ENCODE assay signal across 1 cellular context in the genomic region with DNA sequence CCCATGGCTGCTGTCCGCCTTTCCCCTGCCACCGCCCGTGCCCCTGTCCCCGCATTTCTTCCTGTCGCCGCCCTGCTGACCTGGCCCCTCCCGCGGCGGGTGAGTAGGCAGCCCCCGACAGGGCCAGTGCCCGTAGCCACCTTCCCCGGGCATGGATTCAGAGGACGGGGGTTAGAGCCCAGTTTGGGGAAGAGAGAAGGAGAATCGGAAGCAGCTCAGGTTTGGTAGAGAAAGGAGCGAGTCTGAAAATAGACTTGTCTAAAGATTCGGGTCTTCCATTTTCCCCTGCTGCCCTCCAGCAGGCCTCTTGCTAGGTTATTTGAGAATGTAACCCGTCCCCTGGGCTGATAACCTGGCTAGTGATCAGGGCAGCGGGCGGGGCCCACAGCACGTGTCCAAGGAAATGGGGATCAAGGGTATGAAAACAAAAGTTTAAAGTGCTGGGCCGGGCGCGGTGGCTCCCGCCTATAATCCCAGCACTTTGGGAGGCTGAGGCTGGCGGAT.
A peak's percentile ranks its signal among the peaks of the same experiment; 100 is the strongest.
TF ChIP-seq lines count a peak whose summit lies in the region.

No MANE protein-coding gene starts in this region.

TF ChIP-seq in H1, 55 proteins besides CTCF, POLR2A, EP300 and RAD21:
- TF ChIP-seq E2F6 (IDR thresholded peaks at IDR 0.05) (peak; percentile 57; the same call in 1 of the 2 replicates), USF2 (IDR thresholded peaks at IDR 0.05; ENCODE audit: low read length) (peak; percentile 58), CHD1 (IDR thresholded peaks at IDR 0.05; ENCODE audit: low read depth, low read length) (no peak), CREB1 (IDR thresholded peaks at IDR 0.05) (no peak), TBP (IDR thresholded peaks at IDR 0.05; ENCODE audit: low read depth, low read length) (peak; percentile 21; the same call in 1 of the 2 replicates), YY1 (IDR thresholded peaks at IDR 0.05; ENCODE audit: low read depth, low read length) (peak; percentile 44; the same call in 1 of the 2 replicates), ASH2L (IDR thresholded peaks at IDR 0.05; ENCODE audit: low read length) (peak; percentile 24), RNF2 (IDR thresholded peaks at IDR 0.05; ENCODE audit: borderline replicate concordance, low read depth, low read length, missing control alignments, poor library complexity, severe bottlenecking) (no peak), TAF1 (IDR thresholded peaks at IDR 0.05; ENCODE audit: low read depth, low read length) (peak; percentile 28; the same call in 1 of the 2 replicates), SIN3A (conservative IDR thresholded peaks at IDR 0.05 in 1 of 2, IDR thresholded peaks at IDR 0.05 in 1 of 2; ENCODE audit: low read depth in 1 of 2, low read length in 2 of 2) (0 out of 4 replicates have a peak, but pooled peaks of 1 of the 2 experiments have one; percentile 49)
- TF ChIP-seq, protein P1, sequence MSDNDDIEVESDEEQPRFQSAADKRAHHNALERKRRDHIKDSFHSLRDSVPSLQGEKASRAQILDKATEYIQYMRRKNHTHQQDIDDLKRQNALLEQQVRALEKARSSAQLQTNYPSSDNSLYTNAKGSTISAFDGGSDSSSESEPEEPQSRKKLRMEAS (IDR thresholded peaks at IDR 0.05), result peak; percentile 79
